In the genomic region with DNA sequence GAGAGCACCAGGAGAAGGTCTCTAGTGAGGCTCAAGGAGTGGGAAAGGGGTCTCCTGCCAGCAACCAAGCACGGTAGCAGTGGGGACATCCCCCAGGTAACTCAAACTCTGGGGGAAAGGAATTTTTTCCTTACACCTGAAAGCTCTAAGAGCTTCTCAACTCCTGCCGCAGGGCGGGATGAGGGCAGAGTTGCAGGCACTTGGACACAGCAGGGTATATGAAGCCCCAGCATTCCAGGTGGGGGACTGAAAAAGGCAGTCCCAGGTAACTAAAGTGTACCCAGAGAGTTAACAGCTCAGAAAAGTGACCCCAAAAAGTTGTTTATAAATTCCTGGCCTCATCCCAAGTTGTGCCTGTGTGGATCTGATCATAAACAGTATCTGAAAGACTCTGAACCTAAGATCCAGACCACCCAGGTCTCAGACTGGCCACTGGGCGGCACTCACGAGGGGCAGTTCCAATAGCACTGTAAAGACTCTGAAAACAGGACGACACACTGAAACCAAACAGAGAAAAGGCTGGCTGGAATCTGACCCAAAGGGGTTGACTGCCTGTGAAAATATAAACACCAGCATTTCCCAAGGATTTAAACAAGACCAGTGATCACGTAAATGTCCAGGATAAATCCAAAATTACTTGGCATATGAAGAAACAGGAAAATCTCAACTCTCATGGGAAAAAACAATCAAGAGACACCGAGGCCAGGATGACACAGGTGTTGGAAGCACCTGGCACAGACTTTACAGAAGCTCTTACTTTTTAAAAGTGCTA, we compare ENCODE assay signal across 8 cellular contexts. TPM values are rescaled to one million over a fixed set of nuclear protein-coding genes. Genes with fewer than 3 reads are reported as not detected.
DNase-seq lines count a peak whose midpoint lies in the region; ATAC-seq and TF ChIP-seq lines count a peak whose summit lies in the region.

No MANE protein-coding gene starts in this region.

- H3K23ac ChIP-seq in neuronal stem cell (ENCODE audit: low read depth, low read length, poor library complexity): no peak overlapping the region

- H2BK15ac ChIP-seq in neuronal stem cell (ENCODE audit: low read length): no peak overlapping the region

- H3K27me3 ChIP-seq in DOHH2 (ENCODE audit: control insufficient read depth, low read length) (peaks cover 15% of the 10 kb centered on the region; the same call in 1 of the 2 replicates), SU-DHL-6 (ENCODE audit: low read length) (no peaks in the 10 kb centered on the region), neuronal stem cell (ENCODE audit: control insufficient read depth in 3 of 3, insufficient read depth in 3 of 3, low read depth in 1 of 3, low read length in 3 of 3) (no peaks in the 10 kb centered on the region)

- no peaks in the 10 kb centered on the region for H3K36me3 ChIP-seq in DOHH2 (ENCODE audit: control insufficient read depth, low read length)
- no peaks in the 10 kb centered on the region for H3K36me3 ChIP-seq in SU-DHL-6 (ENCODE audit: low read length)
- no peaks in the 10 kb centered on the region for H3K36me3 ChIP-seq in neuronal stem cell (replicated peaks in 1 of 2; ENCODE audit: control insufficient read depth in 2 of 2, insufficient read depth in 2 of 2, low read length in 2 of 2)

- no peak overlapping the region for H2BK120ac ChIP-seq in neuronal stem cell (ENCODE audit: low read depth, low read length)

- H3K4ac ChIP-seq in neuronal stem cell (ENCODE audit: low read length): no peak overlapping the region

- no peak overlapping the region for H3K4me2 ChIP-seq in DOHH2 (ENCODE audit: low read length)
- H3K4me2 ChIP-seq in SU-DHL-6 (ENCODE audit: low read depth, low read length, poor library complexity, severe bottlenecking): no peak overlapping the region
- H3K4me2 ChIP-seq in neuronal stem cell (ENCODE audit: insufficient read depth, low read length, poor library complexity, severe bottlenecking): no peak overlapping the region

- H2AFZ ChIP-seq in SU-DHL-6 (ENCODE audit: low read depth, low read length, severe bottlenecking) (no peak overlapping the region), neuronal stem cell (ENCODE audit: low read length) (peak overlapping the region; percentile 14)

- peak; percentile 76 for TF ChIP-seq CTCF in DOHH2 (IDR thresholded peaks at IDR 0.05; ENCODE audit: low read depth, low read length, poor library complexity, severe bottlenecking)
- TF ChIP-seq CTCF in SU-DHL-6 (IDR thresholded peaks at IDR 0.05; ENCODE audit: insufficient read depth, low read length, poor library complexity, severe bottlenecking): peak; percentile 75

- H3K79me2 ChIP-seq in DOHH2 (ENCODE audit: control insufficient read depth, low read length) (no peaks in the 10 kb centered on the region), SU-DHL-6 (ENCODE audit: insufficient read depth, low read length) (no peaks in the 10 kb centered on the region)

- H3K14ac ChIP-seq in neuronal stem cell (ENCODE audit: low read length): no peak overlapping the region

- H4K8ac ChIP-seq in neuronal stem cell (ENCODE audit: low read depth, low read length): no peak overlapping the region

- H4K20me1 ChIP-seq in DOHH2 (ENCODE audit: control insufficient read depth, insufficient read depth, low read depth, low read length) (no peaks in the 10 kb centered on the region), SU-DHL-6 (ENCODE audit: low read depth, low read length) (no peaks in the 10 kb centered on the region)

- ATAC-seq in GM21717 (IDR thresholded peaks at IDR 0.05; ENCODE audit: unreplicated experiment) (no peak), HG03460 (IDR thresholded peaks at IDR 0.05; ENCODE audit: unreplicated experiment) (no peak)

- H3K9me2 ChIP-seq in DOHH2 (replicated peaks; ENCODE audit: control insufficient read depth, low read length) (no peaks in the 10 kb centered on the region), SU-DHL-6 (replicated peaks; ENCODE audit: insufficient read depth, low read length) (no peaks in the 10 kb centered on the region)

- WGBS in neuronal stem cell (ENCODE audit: extremely low coverage in 2 of 2, insufficient read length in 2 of 2, insufficient replicate concordance in 1 of 2), 2 donors: no CpG with 5 or more reads among the region's 8 CpGs

- H2BK5ac ChIP-seq in neuronal stem cell (ENCODE audit: low read length): no peak overlapping the region

- H3K4me1 ChIP-seq in DOHH2 (ENCODE audit: control insufficient read depth, low read length) (no peaks in the 10 kb centered on the region), neuronal stem cell (ENCODE audit: control insufficient read depth in 2 of 2, insufficient read depth in 1 of 2, low read depth in 1 of 2, low read length in 2 of 2) (peaks cover 0 to 2% of the 10 kb centered on the region in 2 donors)

- H3F3A ChIP-seq in DOHH2 (ENCODE audit: control insufficient read depth, insufficient read depth): no peaks in the 10 kb centered on the region
- H3F3A ChIP-seq in SU-DHL-6 (ENCODE audit: insufficient read depth): no peaks in the 10 kb centered on the region

- no peak overlapping the region for H2BK12ac ChIP-seq in neuronal stem cell (ENCODE audit: low read length)

- in situ Hi-C loops in KBM-7 (cut with MboI; ENCODE audit: low pct_unique_long_range_greater_than_20kb, low sequenced_read_pairs): no loop called here

- no peaks in the 10 kb centered on the region for H3K79me1 ChIP-seq in neuronal stem cell (ENCODE audit: low read depth, low read length)

- no peak overlapping the region for H3K9ac ChIP-seq in SU-DHL-6 (ENCODE audit: low read length)
- H3K9ac ChIP-seq in neuronal stem cell (ENCODE audit: low read depth, low read length, poor library complexity): no peak overlapping the region

- no peak overlapping the region for H4K91ac ChIP-seq in neuronal stem cell (ENCODE audit: low read depth, low read length, poor library complexity)

- H3K18ac ChIP-seq in neuronal stem cell (ENCODE audit: low read length): peak overlapping the region; percentile 35

- peak overlapping the region; percentile 43 for H2AK5ac ChIP-seq in neuronal stem cell (ENCODE audit: low read depth, low read length)

- DNase-seq in KBM-7 (peak; percentile 51), fibroblast of peridontal ligament (ENCODE audit: extremely low read depth) (peak; percentile 91), neuronal stem cell (ENCODE audit: low spot score) (peak; percentile 32), amniotic stem cell (lab: John Stamatoyannopoulos, UW) (no peak)

- H3K9me3 ChIP-seq in DOHH2 (ENCODE audit: control insufficient read depth, insufficient read depth, low read length): no peaks in the 10 kb centered on the region
- H3K9me3 ChIP-seq in SU-DHL-6 (ENCODE audit: insufficient read depth, low read length): no peaks in the 10 kb centered on the region
- H3K9me3 ChIP-seq in neuronal stem cell (replicated peaks in 1 of 2; ENCODE audit: control insufficient read depth in 2 of 2, insufficient read depth in 1 of 2, low read depth in 1 of 2, low read length in 2 of 2): no peaks in the 10 kb centered on the region

- no peak overlapping the region for H3K27ac ChIP-seq in DOHH2 (ENCODE audit: low read depth, low read length)
- H3K27ac ChIP-seq in SU-DHL-6 (ENCODE audit: low read depth, low read length): no peak overlapping the region
- H3K27ac ChIP-seq in neuronal stem cell (replicated peaks; ENCODE audit: low read length): no peak overlapping the region

- H3K4me3 ChIP-seq in DOHH2 (ENCODE audit: low read length): no peak overlapping the region
- H3K4me3 ChIP-seq in SU-DHL-6 (ENCODE audit: insufficient read depth, low read length, poor library complexity, severe bottlenecking): no peak overlapping the region
- no peak overlapping the region for H3K4me3 ChIP-seq in neuronal stem cell (ENCODE audit: low read length in 2 of 2)

RNA-seq across cellular contexts. Expression of a gene that starts 47.5 kb away (rescaled TPM):
- polyA plus RNA-seq in neuronal stem cell (2013, experiment 1 of 2): 0.73 TPM
- 0.65 TPM for polyA plus RNA-seq in neuronal stem cell (2013, experiment 2 of 2)

RNA-seq across cellular contexts. Expression of a gene that starts 47.6 kb away (rescaled TPM):
- polyA plus RNA-seq in neuronal stem cell (2013, experiment 1 of 2): 31.3 TPM
- polyA plus RNA-seq in neuronal stem cell (2013, experiment 2 of 2): 31.6 TPM
